18 cellular contexts compared by ENCODE assay signal in genomic region chr16:17466876-17467275, GRCh38. TPM values are rescaled to one million over a fixed set of nuclear protein-coding genes. Genes with fewer than 3 reads are reported as not detected.
DNase-seq lines count a peak whose midpoint lies in the region; ATAC-seq and TF ChIP-seq lines count a peak whose summit lies in the region.
"Had no signal": no experiment of that assay in that cellular context is flagged by ENCODE, and none has a peak within 500 bp of the region (broad histone marks: within the 10 kb centered on the region; RNA-seq: fewer than 3 reads in every experiment).

No MANE protein-coding gene starts in this region.

- ATAC-seq in T-helper 17 cell (no peak), HG03342 (IDR thresholded peaks at IDR 0.05; ENCODE audit: unreplicated experiment) (no peak)
- ATAC-seq: HCT116, PC-3 had no signal

- DNase-seq in AG04449 (ENCODE audit: low read depth, low spot score): no peak
- no peak for DNase-seq in T-helper 17 cell
- no peak for DNase-seq in dedifferentiated amniotic fluid mesenchymal stem cell (ENCODE audit: extremely low spot score)
- no peak for DNase-seq in DMS53 treated with DMSO at 0.1 percent for 48 hours (lab: John Stamatoyannopoulos, UW; ENCODE audit: unreplicated experiment)
- no peak for DNase-seq in NCI-H2081 (lab: John Stamatoyannopoulos, UW)
- DNase-seq: activated naive CD4-positive, alpha-beta T cell; MM.1S; NCI-H2029 treated with DMSO at 0.1 percent for 48 hours; NCI-H524 treated with DMSO at 0.1 percent for 48 hours; PC-3; stimulated activated CD4-positive, alpha-beta T cell treated with anti-CD3 and anti-CD28 coated beads, Interleukin-2, amount 100 ng/mL, for 48 hours had no signal

- peak overlapping the region; percentile 84 for H3K4me3 ChIP-seq in AG04449 (ENCODE audit: low read depth, low read length)
- H3K4me3 ChIP-seq in DOHH2 (ENCODE audit: low read length): peak overlapping the region; percentile 91
- H3K4me3 ChIP-seq in iPS-18a (ENCODE audit: low read length): peak overlapping the region; percentile 6

- peaks cover 65% of the 10 kb centered on the region for H3K4me1 Mint-ChIP-seq in T-helper 17 cell

- H3K4me2 ChIP-seq in DOHH2 (ENCODE audit: low read length): peak overlapping the region; percentile 96

- H3K4me3 Mint-ChIP-seq in T-helper 17 cell: peak overlapping the region; percentile 25
- H3K4me3 Mint-ChIP-seq: mesothelial cell of epicardium had no signal

- H3K9ac ChIP-seq in iPS-18a (ENCODE audit: low read length): no peak overlapping the region

- H3F3A ChIP-seq in DOHH2 (ENCODE audit: control insufficient read depth, insufficient read depth): peaks cover 22% of the 10 kb centered on the region

- H3K36me3 ChIP-seq in DOHH2 (ENCODE audit: control insufficient read depth, low read length): peaks cover 18% of the 10 kb centered on the region
- no peaks in the 10 kb centered on the region for H3K36me3 ChIP-seq in iPS-18a (ENCODE audit: control insufficient read depth, low read depth, low read length)
- H3K36me3 ChIP-seq: suprapubic skin had no signal

- TF ChIP-seq CTCF in AG04449 (IDR thresholded peaks at IDR 0.05; ENCODE audit: insufficient read depth, low read length, missing control alignments) (no peak), DOHH2 (IDR thresholded peaks at IDR 0.05; ENCODE audit: low read depth, low read length, poor library complexity, severe bottlenecking) (no peak)

- H3K27ac Mint-ChIP-seq in T-helper 17 cell: no peak overlapping the region
- H3K27ac Mint-ChIP-seq: mesothelial cell of epicardium had no signal

- POLR2A ChIA-PET in AG04449 (lab: Yijun Ruan, JAX): interaction anchor here (0.5 to 1.6 kb wide), 2 partner anchors 294 to 1456 kb away, joined by 3 to 5 read pairs; no protein-coding TSS in a partner anchor

- H3K27me3 Mint-ChIP-seq in T-helper 17 cell: no peaks in the 10 kb centered on the region

- CTCF ChIA-PET in AG04449 (lab: Yijun Ruan, JAX): interaction anchor here (0.8 to 8.8 kb wide), 23 partner anchors 9 to 605 kb away, joined by 3 to 76 read pairs (median 4); no protein-coding TSS in a partner anchor

- H3K36me3 Mint-ChIP-seq in T-helper 17 cell (ENCODE audit: low read depth): peaks cover 6% of the 10 kb centered on the region

- no peaks in the 10 kb centered on the region for H3K9me3 ChIP-seq in DOHH2 (ENCODE audit: control insufficient read depth, insufficient read depth, low read length)
- H3K9me3 ChIP-seq in T-helper 17 cell (ENCODE audit: control insufficient read depth, low read length, poor library complexity, severe bottlenecking): no peaks in the 10 kb centered on the region
- H3K9me3 ChIP-seq in iPS-18a (ENCODE audit: control insufficient read depth, low read depth, low read length): no peaks in the 10 kb centered on the region
- H3K9me3 ChIP-seq: suprapubic skin had no signal

- H3K4me1 ChIP-seq in DOHH2 (ENCODE audit: control insufficient read depth, low read length) (peaks cover 80% of the 10 kb centered on the region), iPS-18a (ENCODE audit: control insufficient read depth, low read depth, low read length) (peaks cover 61% of the 10 kb centered on the region)

- peaks cover 4% of the 10 kb centered on the region; the same call in 1 of the 2 replicates for H3K27me3 ChIP-seq in DOHH2 (ENCODE audit: control insufficient read depth, low read length)
- H3K27me3 ChIP-seq in iPS-18a (ENCODE audit: control insufficient read depth, insufficient read depth, low read length): peaks cover 30% of the 10 kb centered on the region
- H3K27me3 ChIP-seq: suprapubic skin had no signal

- peaks cover 76% of the 10 kb centered on the region for H3K79me2 ChIP-seq in DOHH2 (ENCODE audit: control insufficient read depth, low read length)

- H3K9me2 ChIP-seq in DOHH2 (replicated peaks; ENCODE audit: control insufficient read depth, low read length): no peaks in the 10 kb centered on the region

- no peaks in the 10 kb centered on the region for H4K20me1 ChIP-seq in DOHH2 (ENCODE audit: control insufficient read depth, insufficient read depth, low read depth, low read length)

- H3K27ac ChIP-seq in DOHH2 (ENCODE audit: low read depth, low read length) (0 out of 2 replicates have a peak overlapping the region, but pooled peaks have one; percentile 5), iPS-18a (ENCODE audit: low read length) (no peak overlapping the region)
- H3K27ac ChIP-seq: suprapubic skin, VCaP had no signal

RNA-seq across cellular contexts. Expression of gene XYLT1, which starts 3.9 kb away (rescaled TPM):
- total RNA-seq in T-helper 17 cell: 10 to 100 TPM; 33.8 to 57.3 TPM
- total RNA-seq: PC-3 had no signal

Comparison
In these comparisons a context has a peak if more than half of its experiments do, and no peak if none do; other contexts are left out.
1. H3K4me3 ChIP-seq: peak in every context shown above with its lines; median percentile 91 in DOHH2; 84 in AG04449; 6 in iPS-18a.